In the genomic region with DNA sequence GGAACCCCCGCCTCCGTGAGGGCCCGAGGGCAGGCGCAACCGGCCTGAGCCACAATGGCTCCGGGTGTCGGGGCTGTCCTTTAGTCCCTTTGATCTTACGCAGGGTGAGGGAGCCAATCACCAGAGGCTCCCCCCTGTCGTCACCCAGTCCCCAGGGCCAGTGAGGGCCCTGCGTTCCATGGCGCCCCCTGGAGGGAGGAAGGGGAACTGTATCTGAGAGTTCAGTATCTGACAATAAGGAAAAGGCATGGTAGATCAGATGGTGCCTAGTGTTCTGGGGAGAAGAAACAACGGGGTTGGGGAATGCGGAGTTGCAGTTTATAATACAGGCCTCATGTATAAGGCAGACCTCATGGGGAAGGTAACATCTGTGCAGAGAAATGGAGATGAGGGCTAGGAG, we compare ENCODE assay signal across 2 cellular contexts. TPM values are rescaled to one million over a fixed set of nuclear protein-coding genes. Genes with fewer than 3 reads are reported as not detected.
"Had no signal": no experiment of that assay in that cellular context is flagged by ENCODE, and none has a peak within 500 bp of the region (broad histone marks: within the 10 kb centered on the region; RNA-seq: fewer than 3 reads in every experiment).

No MANE protein-coding gene starts in this region.

RNA-seq across cellular contexts. Expression of a gene that starts 59.1 kb away (rescaled TPM):
- total RNA-seq: G401, GM12878 had no signal
- polyA plus RNA-seq: GM12878 had no signal
